In the genomic region with DNA sequence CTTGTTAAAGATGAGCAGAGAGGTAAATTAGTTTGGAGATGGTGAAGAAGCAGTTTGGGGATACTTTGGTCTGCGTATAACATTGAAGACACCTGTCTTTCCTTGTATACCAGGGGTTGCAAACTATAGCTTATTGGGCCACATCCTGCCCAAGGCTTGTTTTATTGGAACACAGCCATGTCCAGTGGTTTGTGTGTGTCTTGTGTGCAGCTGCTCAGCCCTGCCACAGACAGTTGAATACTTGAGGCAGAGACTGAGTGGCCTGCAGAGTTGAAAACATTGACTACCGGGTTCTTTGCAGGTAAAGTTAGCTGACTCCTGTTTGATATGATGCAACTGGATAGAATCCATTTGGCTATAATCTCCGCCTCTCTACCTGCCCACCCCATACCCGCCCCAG, we compare ENCODE assay signal across 22 cellular contexts.
DNase-seq lines count a peak whose midpoint lies in the region; ATAC-seq lines count a peak whose summit lies in the region.
"Had no signal": no experiment of that assay in that cellular context is flagged by ENCODE, and none has a peak within 500 bp of the region (broad histone marks: within the 10 kb centered on the region; RNA-seq: fewer than 3 reads in every experiment).

No MANE protein-coding gene starts in this region.

- no peak overlapping the region for H3K4me3 ChIP-seq in iPS-20b (ENCODE audit: low read length)
- H3K4me3 ChIP-seq: heart right ventricle, mucosa of descending colon, neural progenitor cell, psoas muscle, skin epidermis had no signal

- H3K4me1 ChIP-seq in iPS-20b (ENCODE audit: insufficient read depth, low read length), result peaks cover 18% of the 10 kb centered on the region
- H3K4me1 ChIP-seq: BE2C had no signal

- peak overlapping the region; percentile 31; the same call in 1 of the 2 replicates for H3K9ac ChIP-seq in iPS-20b (ENCODE audit: low read depth, low read length)
- H3K9ac ChIP-seq: neural progenitor cell had no signal

- H3K9me3 ChIP-seq in iPS-20b (ENCODE audit: insufficient read depth, low read depth, low read length), result no peaks in the 10 kb centered on the region
- H3K9me3 ChIP-seq: BE2C, mucosa of descending colon, psoas muscle had no signal

- peak; percentile 37 for DNase-seq in DMS53 (lab: John Stamatoyannopoulos, UW)
- no peak for DNase-seq in DMS53 treated with DMSO at 0.1 percent for 48 hours (lab: John Stamatoyannopoulos, UW; ENCODE audit: unreplicated experiment)
- DNase-seq in GF-D8 (lab: John Stamatoyannopoulos, UW), result peak; percentile 52
- peak; percentile 55 for DNase-seq in RPMI8226
- DNase-seq in NCI-H2081 treated with DMSO at 0.1 percent for 48 hours (lab: John Stamatoyannopoulos, UW), result no peak
- DNase-seq: activated CD4-positive, alpha-beta T cell treated with anti-CD3 and anti-CD28 coated beads, Interleukin-2, amount 50 U/mL, for 48 hours; activated T-cell treated with anti-CD3 and anti-CD28 coated beads, Interleukin-2, amount 50 U/mL, for 72 hours; BE2C; COR-L47; heart right ventricle; mucosa of descending colon; NCI-H1436; NCI-H82; psoas muscle had no signal

- no peaks in the 10 kb centered on the region for H3K27me3 ChIP-seq in iPS-20b (ENCODE audit: insufficient read depth, low read length)
- H3K27me3 ChIP-seq: BE2C, heart right ventricle, neural progenitor cell had no signal

- H3K36me3 ChIP-seq in iPS-20b (ENCODE audit: insufficient read depth, low read depth, low read length), result no peaks in the 10 kb centered on the region
- H3K36me3 ChIP-seq: BE2C, heart right ventricle, neural progenitor cell had no signal

- no peak overlapping the region for H3K27ac ChIP-seq in iPS-20b (ENCODE audit: low read length)
- H3K27ac ChIP-seq: heart right ventricle, neural progenitor cell, psoas muscle, skin epidermis had no signal

- ATAC-seq in HG02678 (IDR thresholded peaks at IDR 0.05; ENCODE audit: unreplicated experiment), result no peak
- ATAC-seq in HG02852 (IDR thresholded peaks at IDR 0.05; ENCODE audit: unreplicated experiment), result no peak
- ATAC-seq: activated naive CD4-positive, alpha-beta T cell treated with anti-CD3 and anti-CD28 coated beads, Interleukin-2, amount 50 U/mL, for 72 hours; activated T-cell treated with anti-CD3 and anti-CD28 coated beads, Interleukin-2, amount 50 U/mL, for 72 hours; heart right ventricle; HepG2; mucosa of descending colon; psoas muscle; WTC11 had no signal

Comparison
In these comparisons a context has a peak if more than half of its experiments do, and no peak if none do; other contexts are left out.
1. DNase-seq: peak in DMS53 (single experiment), GF-D8 (single experiment) and RPMI8226 (single experiment); none in DMS53 treated with DMSO at 0.1 percent for 48 hours (single experiment) and NCI-H2081 treated with DMSO at 0.1 percent for 48 hours (single experiment).